11 cellular contexts compared by ENCODE assay signal in the genomic region with DNA sequence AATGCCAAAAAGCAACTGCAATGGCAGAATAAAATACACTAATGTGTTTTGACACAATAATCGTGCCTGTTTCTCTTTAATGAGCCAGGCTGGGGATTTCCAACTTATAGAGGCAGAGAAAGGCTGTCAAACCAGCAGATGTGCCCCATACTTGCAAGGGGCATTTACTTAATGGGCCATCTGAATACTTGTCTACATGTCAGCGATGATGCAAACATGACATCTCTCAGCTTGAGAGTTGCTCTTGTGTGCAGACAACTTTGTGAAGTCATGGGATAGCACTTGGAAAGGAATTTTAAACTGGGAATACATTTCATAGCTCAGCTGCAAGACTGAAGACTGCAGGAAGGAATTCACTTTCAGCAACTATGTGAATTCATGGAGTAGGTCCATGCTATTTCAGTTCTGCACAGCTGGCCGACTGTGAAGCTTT.
A peak's percentile ranks its signal among the peaks of the same experiment; 100 is the strongest.
DNase-seq lines count a peak whose midpoint lies in the region; ATAC-seq, FAIRE-seq and TF ChIP-seq lines count a peak whose summit lies in the region.
"Had no signal": no experiment of that assay in that cellular context is flagged by ENCODE, and none has a peak within 500 bp of the region (broad histone marks: within the 10 kb centered on the region; RNA-seq: fewer than 3 reads in every experiment).

No MANE protein-coding gene starts in this region.

- in situ Hi-C loops in Caki2 (cut with HindIII; ENCODE audit: low pct_unique_long_range_greater_than_20kb, low sequenced_read_pairs) = no loop called here

- H3K27me3 Mint-ChIP-seq in CD4-positive, alpha-beta T cell = no peaks in the 10 kb centered on the region
- H3K27me3 Mint-ChIP-seq: B cell had no signal

- no peak overlapping the region for H3K4me3 Mint-ChIP-seq in CD4-positive, alpha-beta T cell
- H3K4me3 Mint-ChIP-seq: activated CD8-positive, alpha-beta T cell treated with anti-CD3 and anti-CD28 coated beads for 36 hours; B cell; naive thymus-derived CD8-positive, alpha-beta T cell had no signal

- intact Hi-C loops in right cardiac atrium (cut with DNase I) = no loop called here
- intact Hi-C loops in CD4-positive, alpha-beta T cell (cut with DNase I, micrococcal nuclease) = no loop called here

- no peaks in the 10 kb centered on the region for H3K27me3 ChIP-seq in right cardiac atrium (ENCODE audit: control insufficient read depth, insufficient read depth)
- no peaks in the 10 kb centered on the region for H3K27me3 ChIP-seq in CD4-positive, alpha-beta T cell (ENCODE audit: control insufficient read depth, insufficient read depth, low read length)
- no peaks in the 10 kb centered on the region for H3K27me3 ChIP-seq in small intestine (ENCODE audit: control insufficient read depth in 2 of 2, insufficient read depth in 2 of 2, low read length in 2 of 2)

- H3K9me3 ChIP-seq in right cardiac atrium (ENCODE audit: control insufficient read depth, low read length) (no peaks in the 10 kb centered on the region), small intestine (ENCODE audit: control insufficient read depth, low read depth) (no peaks in the 10 kb centered on the region)
- H3K9me3 ChIP-seq in CD4-positive, alpha-beta T cell (ENCODE audit: control insufficient read depth, low read length) = no peaks in the 10 kb centered on the region

- H3K36me3 ChIP-seq in small intestine (ENCODE audit: control insufficient read depth in 2 of 2, insufficient read depth in 2 of 2, low read length in 2 of 2) = no peaks in the 10 kb centered on the region

- peaks cover 5% of the 10 kb centered on the region for H3K4me1 ChIP-seq in right cardiac atrium (ENCODE audit: control insufficient read depth, insufficient read depth, low read length)
- H3K4me1 ChIP-seq in small intestine (ENCODE audit: control insufficient read depth in 2 of 2, insufficient read depth in 1 of 2, low read depth in 1 of 2, low read length in 1 of 2) = no peaks in the 10 kb centered on the region

- CTCF ChIA-PET in CD4-positive, alpha-beta T cell (lab: Charles Lee) = no interaction called here

- peaks cover 7% of the 10 kb centered on the region for H3K9me3 Mint-ChIP-seq in CD4-positive, alpha-beta T cell

- H3K27ac ChIP-seq in coronary artery = peak overlapping the region; percentile 27 to 58
- H3K27ac ChIP-seq in right cardiac atrium (ENCODE audit: low read length) = peak overlapping the region; percentile 36
- H3K27ac ChIP-seq in CD4-positive, alpha-beta T cell (ENCODE audit: low read depth, low read length) = no peak overlapping the region
- H3K27ac ChIP-seq in small intestine (ENCODE audit: low read depth in 1 of 2, low read length in 1 of 2) = no peak overlapping the region

- H3K27ac Mint-ChIP-seq in CD4-positive, alpha-beta T cell = no peak overlapping the region
- H3K27ac Mint-ChIP-seq: activated CD8-positive, alpha-beta T cell treated with anti-CD3 and anti-CD28 coated beads for 36 hours; B cell; naive thymus-derived CD8-positive, alpha-beta T cell had no signal

- ATAC-seq in right cardiac atrium = peak; percentile 76 to 84
- ATAC-seq in CD4-positive, alpha-beta T cell (ENCODE audit: poor library complexity) = no peak
- ATAC-seq: activated CD8-positive, alpha-beta T cell treated with anti-CD3 and anti-CD28 coated beads for 36 hours; naive thymus-derived CD8-positive, alpha-beta T cell had no signal

- WGBS in right cardiac atrium = 20% methylated on average over 3 of the region's 3 CpGs
- 48 to 66% (median 59%) methylated on average over 3 of the region's 3 CpGs for WGBS in small intestine, 3 donors

- TF ChIP-seq CTCF in coronary artery (IDR thresholded peaks at IDR 0.05) = no peak
- no peak for TF ChIP-seq CTCF in CD4-positive, alpha-beta T cell (IDR thresholded peaks at IDR 0.05)

- H3K4me3 ChIP-seq in coronary artery = peak overlapping the region; percentile 32
- no peak overlapping the region for H3K4me3 ChIP-seq in right cardiac atrium (ENCODE audit: low read length)
- H3K4me3 ChIP-seq in small intestine (ENCODE audit: low read depth in 1 of 2, low read length in 2 of 2) = no peak overlapping the region

- H3K36me3 Mint-ChIP-seq in CD4-positive, alpha-beta T cell (ENCODE audit: low read depth) = no peaks in the 10 kb centered on the region
- H3K36me3 Mint-ChIP-seq: naive thymus-derived CD8-positive, alpha-beta T cell had no signal

- DNase-seq in Caki2 (ENCODE audit: low read depth) (peak; percentile 45), coronary artery (ENCODE audit: low spot score) (no peak), right cardiac atrium (no peak), retina (peak; percentile 77), NCI-H69 (lab: John Stamatoyannopoulos, UW) (no peak), small intestine (no peak)
- no peak for DNase-seq in CD4-positive, alpha-beta T cell
- DNase-seq in activated CD4-positive, alpha-beta T cell treated with anti-CD3 and anti-CD28 coated beads for 1 hour = no peak
- DNase-seq: activated CD8-positive, alpha-beta T cell treated with anti-CD3 and anti-CD28 coated beads for 36 hours; naive thymus-derived CD8-positive, alpha-beta T cell had no signal

- no peaks in the 10 kb centered on the region for H3K4me1 Mint-ChIP-seq in CD4-positive, alpha-beta T cell (ENCODE audit: low read depth)
- H3K4me1 Mint-ChIP-seq: B cell; naive thymus-derived CD8-positive, alpha-beta T cell had no signal

- POLR2A ChIA-PET in CD4-positive, alpha-beta T cell (lab: Charles Lee) = no interaction called here

- FAIRE-seq in small intestine (lab: Jason Lieb, UNC) = no peak

Comparison
In these comparisons a context has a peak if more than half of its experiments do, and no peak if none do; other contexts are left out.
1. DNase-seq: peak in Caki2 (single experiment) and retina (single experiment); none in coronary artery (single experiment), right cardiac atrium (0 of 3), CD4-positive, alpha-beta T cell (0 of 10), activated CD4-positive, alpha-beta T cell treated with anti-CD3 and anti-CD28 coated beads for 1 hour (single experiment), NCI-H69 (single experiment) and small intestine (single experiment).
2. H3K27ac ChIP-seq: peak in coronary artery (2 of 2) and right cardiac atrium (single experiment); none in CD4-positive, alpha-beta T cell (single experiment) and small intestine (0 of 2).